Comparison of ENCODE assay signal across 15 cellular contexts in genomic region chr19:49565261-49565660, GRCh38. TPM values are rescaled to one million over a fixed set of nuclear protein-coding genes. Genes with fewer than 3 reads are reported as not detected.
A peak's percentile ranks its signal among the peaks of the same experiment; 100 is the strongest.
DNase-seq lines count a peak whose midpoint lies in the region; ATAC-seq and TF ChIP-seq lines count a peak whose summit lies in the region.
"Had no signal": no experiment of that assay in that cellular context is flagged by ENCODE, and none has a peak within 500 bp of the region (broad histone marks: within the 10 kb centered on the region; RNA-seq: fewer than 3 reads in every experiment).

No MANE protein-coding gene starts in this region.

- H3K27ac ChIP-seq in right cardiac atrium (ENCODE audit: low read length) = no peak overlapping the region
- peak overlapping the region in 3 of 5 donors; percentile 2 to 76 (median 29) for H3K27ac ChIP-seq in stomach
- H3K27ac ChIP-seq: breast epithelium had no signal

- 25% methylated on average over 4 of the region's 4 CpGs for WGBS in right cardiac atrium
- 24 to 28% (median 27%) methylated on average over 4 of the region's 4 CpGs for WGBS in stomach, 5 donors

- no peak for TF ChIP-seq EP300 in stomach (IDR thresholded peaks at IDR 0.05)

- no peaks in the 10 kb centered on the region for H3K27me3 Mint-ChIP-seq in activated naive CD4-positive, alpha-beta T cell treated with anti-CD3 and anti-CD28 coated beads, Interleukin-2, amount 10 ng/mL, durations not matched to agents 7 days and 5 days
- H3K27me3 Mint-ChIP-seq in activated naive CD8-positive, alpha-beta T cell treated with anti-CD3 and anti-CD28 coated beads, Interleukin-2, amount 50 U/mL, for 24 hours = no peaks in the 10 kb centered on the region

- H3K9me3 Mint-ChIP-seq in activated naive CD4-positive, alpha-beta T cell treated with anti-CD3 and anti-CD28 coated beads, Interleukin-2, amount 10 ng/mL, durations not matched to agents 7 days and 5 days = no peaks in the 10 kb centered on the region
- no peaks in the 10 kb centered on the region for H3K9me3 Mint-ChIP-seq in activated naive CD4-positive, alpha-beta T cell treated with anti-CD3 and anti-CD28 coated beads, Interleukin-2, amount 50 U/mL, for 72 hours
- no peaks in the 10 kb centered on the region for H3K9me3 Mint-ChIP-seq in activated naive CD8-positive, alpha-beta T cell treated with anti-CD3 and anti-CD28 coated beads, Interleukin-2, amount 50 U/mL, for 24 hours

- no peak for TF ChIP-seq POLR2A in stomach (IDR thresholded peaks at IDR 0.05)

- H3K27me3 ChIP-seq in right cardiac atrium (ENCODE audit: control insufficient read depth, insufficient read depth) = no peaks in the 10 kb centered on the region
- H3K27me3 ChIP-seq in stomach = no peaks in the 10 kb centered on the region
- H3K27me3 ChIP-seq: breast epithelium had no signal

- DNase-seq in activated naive CD4-positive, alpha-beta T cell treated with anti-CD3 and anti-CD28 coated beads, Interleukin-2, amount 10 ng/mL, durations not matched to agents 7 days and 5 days = no peak
- DNase-seq in activated naive CD4-positive, alpha-beta T cell treated with anti-CD3 and anti-CD28 coated beads, Interleukin-2, amount 50 U/mL, for 72 hours (ENCODE audit: low spot score in 2 of 2) = no peak
- DNase-seq in activated naive CD8-positive, alpha-beta T cell treated with anti-CD3 and anti-CD28 coated beads, Interleukin-2, amount 50 U/mL, for 24 hours = no peak
- DNase-seq in right cardiac atrium (peak in 1 of 3 donors; percentile 72), stomach (peak; percentile 68), 8988T (no peak), DMS79 (lab: John Stamatoyannopoulos, UW) (no peak)
- DNase-seq: Kasumi-1, NCI-H2107, OCI-M1 had no signal

- intact Hi-C loops in right cardiac atrium (cut with DNase I) (no loop called here), stomach (cut with DNase I; ENCODE audit: low total_unique reads) (no loop called here)

- H3K36me3 ChIP-seq in stomach = peaks cover 1 to 7% (median 6%) of the 10 kb centered on the region in 4 donors
- H3K36me3 ChIP-seq: breast epithelium had no signal

- no peak for TF ChIP-seq CTCF in stomach (IDR thresholded peaks at IDR 0.05)

- no peaks in the 10 kb centered on the region for H3K4me1 ChIP-seq in right cardiac atrium (ENCODE audit: control insufficient read depth, insufficient read depth, low read length)
- peaks cover 41 to 81% (median 59%) of the 10 kb centered on the region in 4 donors for H3K4me1 ChIP-seq in stomach
- H3K4me1 ChIP-seq: breast epithelium had no signal

- peaks cover 94% of the 10 kb centered on the region for H3K4me1 Mint-ChIP-seq in activated naive CD4-positive, alpha-beta T cell treated with anti-CD3 and anti-CD28 coated beads, Interleukin-2, amount 10 ng/mL, durations not matched to agents 7 days and 5 days
- H3K4me1 Mint-ChIP-seq in activated naive CD8-positive, alpha-beta T cell treated with anti-CD3 and anti-CD28 coated beads, Interleukin-2, amount 50 U/mL, for 24 hours = peaks cover 86% of the 10 kb centered on the region

- peak overlapping the region; percentile 21 for H3K4me3 Mint-ChIP-seq in activated naive CD4-positive, alpha-beta T cell treated with anti-CD3 and anti-CD28 coated beads, Interleukin-2, amount 10 ng/mL, durations not matched to agents 7 days and 5 days
- H3K4me3 Mint-ChIP-seq in activated naive CD8-positive, alpha-beta T cell treated with anti-CD3 and anti-CD28 coated beads, Interleukin-2, amount 50 U/mL, for 24 hours = no peak overlapping the region

- H3K9me3 ChIP-seq in right cardiac atrium (ENCODE audit: control insufficient read depth, low read length) = no peaks in the 10 kb centered on the region
- no peaks in the 10 kb centered on the region for H3K9me3 ChIP-seq in stomach
- H3K9me3 ChIP-seq: breast epithelium had no signal

- ATAC-seq in activated naive CD4-positive, alpha-beta T cell treated with anti-CD3 and anti-CD28 coated beads, Interleukin-2, amount 50 U/mL, for 72 hours = no peak
- no peak for ATAC-seq in activated naive CD8-positive, alpha-beta T cell treated with anti-CD3 and anti-CD28 coated beads, Interleukin-2, amount 50 U/mL, for 24 hours
- ATAC-seq in right cardiac atrium = peak; percentile 56 to 62
- ATAC-seq in GM21717 (IDR thresholded peaks at IDR 0.05; ENCODE audit: unreplicated experiment) = no peak
- ATAC-seq: esophagus mucosa had no signal

- CTCF ChIA-PET in activated naive CD4-positive, alpha-beta T cell treated with anti-CD3 and anti-CD28 coated beads, Interleukin-2, amount 10 ng/mL, durations not matched to agents 7 days and 5 days (lab: Charles Lee) = interaction anchor here (1.3 kb wide), 1 partner anchor 11 kb away, joined by 3 read pairs; no protein-coding TSS in a partner anchor

- peak overlapping the region; percentile 98 for H3K27ac Mint-ChIP-seq in activated naive CD4-positive, alpha-beta T cell treated with anti-CD3 and anti-CD28 coated beads, Interleukin-2, amount 10 ng/mL, durations not matched to agents 7 days and 5 days
- peak overlapping the region in 1 of 2 donors; percentile 84 for H3K27ac Mint-ChIP-seq in activated naive CD4-positive, alpha-beta T cell treated with anti-CD3 and anti-CD28 coated beads, Interleukin-2, amount 50 U/mL, for 72 hours
- H3K27ac Mint-ChIP-seq in activated naive CD8-positive, alpha-beta T cell treated with anti-CD3 and anti-CD28 coated beads, Interleukin-2, amount 50 U/mL, for 24 hours = peak overlapping the region; percentile 89

- H3K4me3 ChIP-seq in right cardiac atrium (ENCODE audit: low read length) (no peak overlapping the region), stomach (no peak overlapping the region)
- H3K4me3 ChIP-seq: breast epithelium, smooth muscle cell had no signal

- H3K36me3 Mint-ChIP-seq in activated naive CD4-positive, alpha-beta T cell treated with anti-CD3 and anti-CD28 coated beads, Interleukin-2, amount 10 ng/mL, durations not matched to agents 7 days and 5 days = peaks cover 35% of the 10 kb centered on the region
- H3K36me3 Mint-ChIP-seq in activated naive CD4-positive, alpha-beta T cell treated with anti-CD3 and anti-CD28 coated beads, Interleukin-2, amount 50 U/mL, for 72 hours = peaks cover 4 to 28% of the 10 kb centered on the region in 2 donors
- H3K36me3 Mint-ChIP-seq in activated naive CD8-positive, alpha-beta T cell treated with anti-CD3 and anti-CD28 coated beads, Interleukin-2, amount 50 U/mL, for 24 hours (ENCODE audit: low read depth) = peaks cover 24% of the 10 kb centered on the region

RNA-seq across cellular contexts. Expression of gene NOSIP, which starts 15.1 kb away (rescaled TPM):
- 10 to 100 TPM; 90.7 to 96.1 TPM for total RNA-seq in activated naive CD4-positive, alpha-beta T cell treated with anti-CD3 and anti-CD28 coated beads, Interleukin-2, amount 50 U/mL, for 72 hours
- 10 to 100 TPM; 46.1 to 50.8 (median 48.3) TPM for total RNA-seq in right cardiac atrium
- polyA plus RNA-seq in right cardiac atrium = 57.7 TPM
- total RNA-seq in stomach = 100 to 1,000 TPM in 1 of 5 donors, 10 to 100 TPM in 4; 18.1 to 354 (median 70.5) TPM
- 100 to 1,000 TPM in 2 of 3 donors, 10 to 100 TPM in 1; 94.6 to 154 (median 113) TPM for polyA plus RNA-seq in stomach

RNA-seq across cellular contexts. Expression of gene PRRG2, which starts 15.9 kb away (rescaled TPM):
- total RNA-seq in activated naive CD4-positive, alpha-beta T cell treated with anti-CD3 and anti-CD28 coated beads, Interleukin-2, amount 50 U/mL, for 72 hours = 10 to 100 TPM in 1 of 2 donors, 1 to 10 TPM in 1; 2.3 to 10.8 TPM
- total RNA-seq in right cardiac atrium (under 1 TPM; 0.42 to 0.83 (median 0.69) TPM), stomach (10 to 100 TPM in 1 of 5 donors, 1 to 10 TPM in 2, not detected in 2; 5.9 to 12.5 (median 10.0) TPM)
- polyA plus RNA-seq in right cardiac atrium (1.2 TPM), stomach (10 to 100 TPM in 1 of 3 donors, 1 to 10 TPM in 2; 8.6 to 14.7 (median 9.0) TPM)
- polyA plus RNA-seq: neural cell had no signal

RNA-seq across cellular contexts. Expression of gene PRR12, which starts 25.7 kb away (rescaled TPM):
- 10 to 100 TPM; 28.9 to 32.9 TPM for total RNA-seq in activated naive CD4-positive, alpha-beta T cell treated with anti-CD3 and anti-CD28 coated beads, Interleukin-2, amount 50 U/mL, for 72 hours
- total RNA-seq in right cardiac atrium (10 to 100 TPM; 13.1 to 19.9 (median 17.0) TPM), stomach (10 to 100 TPM in 3 of 5 donors, 1 to 10 TPM in 2; 4.6 to 88.3 (median 13.9) TPM)
- polyA plus RNA-seq in right cardiac atrium (9.8 TPM), stomach (10 to 100 TPM in 1 of 3 donors, 1 to 10 TPM in 2; 3.1 to 16.7 (median 5.6) TPM)

RNA-seq across cellular contexts. Expression of gene RCN3, which starts 37.5 kb away (rescaled TPM):
- 10 to 100 TPM in 1 of 2 donors, 1 to 10 TPM in 1; 5.4 to 13.0 TPM for total RNA-seq in activated naive CD4-positive, alpha-beta T cell treated with anti-CD3 and anti-CD28 coated beads, Interleukin-2, amount 50 U/mL, for 72 hours
- total RNA-seq in right cardiac atrium (10 to 100 TPM; 10.2 to 27.4 (median 17.6) TPM), stomach (100 to 1,000 TPM in 1 of 5 donors, 10 to 100 TPM in 2, 1 to 10 TPM in 1, not detected in 1; 3.1 to 553 (median 18.1) TPM)
- polyA plus RNA-seq in right cardiac atrium (29.3 TPM), stomach (10 to 100 TPM in 2 of 3 donors, 1 to 10 TPM in 1; 9.9 to 17.6 (median 10.1) TPM)
- polyA plus RNA-seq: neural cell had no signal

RNA-seq across cellular contexts. Expression of gene FCGRT, which starts 52.8 kb away (rescaled TPM):
- 10 to 100 TPM; 17.5 to 18.1 TPM for total RNA-seq in activated naive CD4-positive, alpha-beta T cell treated with anti-CD3 and anti-CD28 coated beads, Interleukin-2, amount 50 U/mL, for 72 hours
- total RNA-seq in right cardiac atrium = 100 to 1,000 TPM; 139 to 158 (median 147) TPM
- polyA plus RNA-seq in right cardiac atrium = 104 TPM
- total RNA-seq in stomach = 100 to 1,000 TPM in 4 of 5 donors, 10 to 100 TPM in 1; 90.2 to 634 (median 183) TPM
- 10 to 100 TPM; 79.0 to 94.8 (median 92.0) TPM for polyA plus RNA-seq in stomach
- polyA plus RNA-seq: neural cell had no signal

Comparison
In these comparisons a context has a peak if more than half of its experiments do, and no peak if none do; other contexts are left out.
1. ATAC-seq: peak in right cardiac atrium (2 of 2); none in activated naive CD4-positive, alpha-beta T cell treated with anti-CD3 and anti-CD28 coated beads, Interleukin-2, amount 50 U/mL, for 72 hours (0 of 2), activated naive CD8-positive, alpha-beta T cell treated with anti-CD3 and anti-CD28 coated beads, Interleukin-2, amount 50 U/mL, for 24 hours (single experiment) and GM21717 (single experiment).